ENCODE assay signal across 8 cellular contexts in the genomic region with DNA sequence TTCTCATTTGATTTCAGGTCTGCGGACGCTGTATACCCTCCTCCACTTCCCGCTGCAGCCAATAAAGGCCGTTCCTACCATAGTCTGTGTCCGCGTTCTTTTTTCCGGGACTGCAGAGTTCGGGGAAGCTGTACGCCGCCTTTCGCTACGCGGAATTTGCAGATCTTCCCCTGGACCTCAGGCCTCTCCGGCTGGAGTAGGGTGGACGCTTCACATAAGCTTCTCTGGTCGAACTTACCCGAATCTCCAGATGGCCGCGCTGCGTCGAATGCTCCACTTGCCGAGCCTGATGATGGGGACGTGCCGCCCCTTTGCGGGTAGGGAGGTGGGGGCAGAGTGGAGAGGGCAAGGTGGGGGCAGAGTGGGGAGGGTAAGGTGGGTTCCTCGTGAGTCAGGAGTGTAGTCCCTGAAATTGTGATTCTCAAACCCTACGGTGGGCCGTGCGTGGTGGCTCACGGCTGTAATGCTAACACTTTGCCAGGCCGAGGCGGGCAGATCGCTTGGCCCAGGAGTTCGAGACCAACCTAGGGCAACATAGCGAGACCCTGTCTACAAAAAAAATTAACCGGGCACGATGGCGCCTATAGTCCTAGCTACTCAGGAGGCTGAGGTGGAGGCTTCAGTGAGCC. TPM values are rescaled to one million over a fixed set of nuclear protein-coding genes. Genes with fewer than 3 reads are reported as not detected.
A peak's percentile ranks its signal among the peaks of the same experiment; 100 is the strongest.
DNase-seq lines count a peak whose midpoint lies in the region; ATAC-seq and TF ChIP-seq lines count a peak whose summit lies in the region.

No MANE protein-coding gene starts in this region.

- H3K36me3 ChIP-seq in OCI-LY3 (replicated peaks; ENCODE audit: low read depth, low read length), result peaks cover 36% of the 10 kb centered on the region
- peaks cover 28% of the 10 kb centered on the region for H3K36me3 ChIP-seq in neuron (ENCODE audit: insufficient read depth, low read length)
- H3K36me3 ChIP-seq in tibial nerve, result peaks cover 0 to 36% (median 0%) of the 10 kb centered on the region in 3 donors

- H3K9me3 ChIP-seq in OCI-LY3 (ENCODE audit: insufficient read depth, low read length) (no peaks in the 10 kb centered on the region), neuron (ENCODE audit: low read length) (no peaks in the 10 kb centered on the region), tibial nerve (no peaks in the 10 kb centered on the region)

- H3K9ac ChIP-seq in OCI-LY3 (ENCODE audit: low read length), result peak overlapping the region; percentile 95

- peak; percentile 20 for ATAC-seq in HG02642 (IDR thresholded peaks at IDR 0.05; ENCODE audit: poor library complexity, unreplicated experiment)
- ATAC-seq in activated T-helper 17 cell treated with anti-CD3 and anti-CD28 coated beads, Interleukin-2, amount 50 U/mL, for 72 hours (replicated peaks), result peak; percentile 32

- no peaks in the 10 kb centered on the region for H3K27me3 Mint-ChIP-seq in activated T-helper 17 cell treated with anti-CD3 and anti-CD28 coated beads, Interleukin-2, amount 50 U/mL, for 72 hours

- H2AFZ ChIP-seq in OCI-LY3 (ENCODE audit: low read depth, low read length) (no peak overlapping the region), neuron (ENCODE audit: low read depth, low read length) (no peak overlapping the region)

- peaks cover 21% of the 10 kb centered on the region for H3K4me1 ChIP-seq in OCI-LY3 (ENCODE audit: low read length)
- H3K4me1 ChIP-seq in neuron (ENCODE audit: insufficient read depth, low read length), result peaks cover 19% of the 10 kb centered on the region
- H3K4me1 ChIP-seq in tibial nerve, result peaks cover 0 to 53% (median 30%) of the 10 kb centered on the region in 4 donors

- no peak for TF ChIP-seq POLR2A in tibial nerve (IDR thresholded peaks at IDR 0.05)

- DNase-seq in GM12864 (ENCODE audit: low read depth) (no peak), fibroblast of mammary gland (ENCODE audit: low read depth) (peak; percentile 59), tibial nerve (ENCODE audit: low spot score in 2 of 2) (peak in 1 of 2 donors; percentile 33), NCI-H187 treated with DMSO at 0.1 percent for 48 hours (lab: John Stamatoyannopoulos, UW) (no peak)

- peak overlapping the region; percentile 90 for H3K4me2 ChIP-seq in OCI-LY3 (ENCODE audit: low read length)

- TF ChIP-seq EP300 in tibial nerve (IDR thresholded peaks at IDR 0.05), result no peak

- no peaks in the 10 kb centered on the region for H3K9me3 Mint-ChIP-seq in activated T-helper 17 cell treated with anti-CD3 and anti-CD28 coated beads, Interleukin-2, amount 50 U/mL, for 72 hours

- H3K36me3 Mint-ChIP-seq in activated T-helper 17 cell treated with anti-CD3 and anti-CD28 coated beads, Interleukin-2, amount 50 U/mL, for 72 hours (ENCODE audit: low read depth), result peaks cover 100% of the 10 kb centered on the region

- H3K79me2 ChIP-seq in OCI-LY3 (ENCODE audit: low read length), result peaks cover 66% of the 10 kb centered on the region

- H4K20me1 ChIP-seq in OCI-LY3 (ENCODE audit: insufficient read depth, low read length), result no peaks in the 10 kb centered on the region

- 6% methylated on average over 35 to 37 of the region's 38 CpGs for WGBS in tibial nerve, 2 donors

- peak overlapping the region; percentile 69 for H3K4me3 ChIP-seq in GM12864 (ENCODE audit: low read depth, low read length)
- H3K4me3 ChIP-seq in OCI-LY3 (ENCODE audit: low read length), result peak overlapping the region; percentile 88
- H3K4me3 ChIP-seq in fibroblast of mammary gland (ENCODE audit: control insufficient read depth, low read depth, low read length), result peak overlapping the region; percentile 94
- peak overlapping the region; percentile 92 for H3K4me3 ChIP-seq in neuron (ENCODE audit: low read length)
- peak overlapping the region; percentile 60 to 94 (median 75) for H3K4me3 ChIP-seq in tibial nerve

- H3K27ac Mint-ChIP-seq in activated T-helper 17 cell treated with anti-CD3 and anti-CD28 coated beads, Interleukin-2, amount 50 U/mL, for 72 hours, result peak overlapping the region; percentile 82

- peak overlapping the region; percentile 89 for H3K4me3 Mint-ChIP-seq in activated T-helper 17 cell treated with anti-CD3 and anti-CD28 coated beads, Interleukin-2, amount 50 U/mL, for 72 hours

- TF ChIP-seq CTCF in GM12864 (IDR thresholded peaks at IDR 0.05; ENCODE audit: low read depth, low read length, missing control alignments) (no peak), OCI-LY3 (IDR thresholded peaks at IDR 0.05; ENCODE audit: low read depth, low read length) (peak; percentile 15; the same call in 1 of the 2 replicates), fibroblast of mammary gland (conservative IDR thresholded peaks at IDR 0.05; ENCODE audit: control insufficient read depth, insufficient read depth, low read depth, low read length) (no peak), tibial nerve (IDR thresholded peaks at IDR 0.05) (no peak)

- peaks cover 13% of the 10 kb centered on the region for H3K4me1 Mint-ChIP-seq in activated T-helper 17 cell treated with anti-CD3 and anti-CD28 coated beads, Interleukin-2, amount 50 U/mL, for 72 hours

- peak overlapping the region; percentile 85 for H3K27ac ChIP-seq in OCI-LY3 (ENCODE audit: low read length)
- peak overlapping the region; percentile 53 to 93 (median 92) for H3K27ac ChIP-seq in tibial nerve

- H3K27me3 ChIP-seq in OCI-LY3 (ENCODE audit: low read depth, low read length) (no peaks in the 10 kb centered on the region), neuron (ENCODE audit: insufficient read depth, low read length) (no peaks in the 10 kb centered on the region), tibial nerve (no peaks in the 10 kb centered on the region)

RNA-seq across cellular contexts. Expression of gene CSKMT, which starts 0.6 kb away (rescaled TPM):
- total RNA-seq in activated T-helper 17 cell treated with anti-CD3 and anti-CD28 coated beads, Interleukin-2, amount 50 U/mL, for 72 hours, result 10 to 100 TPM; 23.6 TPM
- total RNA-seq in tibial nerve, result 10 to 100 TPM in 1 of 4 donors, 1 to 10 TPM in 3; 2.6 to 17.0 (median 5.7) TPM

RNA-seq across cellular contexts. Expression of gene C11orf98, which starts 0.7 kb away (rescaled TPM):
- total RNA-seq in activated T-helper 17 cell treated with anti-CD3 and anti-CD28 coated beads, Interleukin-2, amount 50 U/mL, for 72 hours, result 10 to 100 TPM; 65.0 to 89.6 TPM
- total RNA-seq in tibial nerve, result 10 to 100 TPM; 32.7 to 48.0 (median 40.8) TPM

RNA-seq across cellular contexts. Expression of gene UQCC3, which starts 5.7 kb away (rescaled TPM):
- 1 to 10 TPM; 2.5 to 2.7 TPM for total RNA-seq in activated T-helper 17 cell treated with anti-CD3 and anti-CD28 coated beads, Interleukin-2, amount 50 U/mL, for 72 hours
- total RNA-seq in tibial nerve, result 10 to 100 TPM in 3 of 4 donors, 1 to 10 TPM in 1; 7.6 to 22.2 (median 14.6) TPM

RNA-seq across cellular contexts. Expression of gene LBHD1, which starts 6.3 kb away (rescaled TPM):
- 10 to 100 TPM; 27.0 to 28.5 TPM for total RNA-seq in activated T-helper 17 cell treated with anti-CD3 and anti-CD28 coated beads, Interleukin-2, amount 50 U/mL, for 72 hours
- 10 to 100 TPM in 1 of 4 donors, 1 to 10 TPM in 3; 3.9 to 11.1 (median 5.4) TPM for total RNA-seq in tibial nerve

RNA-seq across cellular contexts. Expression of gene INTS5, which starts 12.6 kb away (rescaled TPM):
- 10 to 100 TPM; 26.5 to 27.8 TPM for total RNA-seq in activated T-helper 17 cell treated with anti-CD3 and anti-CD28 coated beads, Interleukin-2, amount 50 U/mL, for 72 hours
- total RNA-seq in tibial nerve, result 10 to 100 TPM; 14.0 to 22.8 (median 20.3) TPM
